Comparison of ENCODE assay signal across 19 cellular contexts in genomic region chr1:205787287-205787916, GRCh38.
"Had no signal": no experiment of that assay in that cellular context is flagged by ENCODE, and none has a peak within 500 bp of the region (broad histone marks: within the 10 kb centered on the region; RNA-seq: fewer than 3 reads in every experiment).

No MANE protein-coding gene starts in this region.

- H3K27me3 Mint-ChIP-seq: memory B cell; progenitor cell of endocrine pancreas; stimulated activated naive CD8-positive, alpha-beta T cell treated with anti-CD3 and anti-CD28 coated beads, Interleukin-15, Interleukin-2, amounts not matched to agents 100 ng/mL and 50 ng/mL, for 24 hours had no signal

- H3K4me3 ChIP-seq: lower lobe of right lung, pancreas, right lobe of liver, tibial nerve, upper lobe of right lung, vagina had no signal

- DNase-seq: foreskin keratinocyte; hippocampal formation; islet precursor cell; lower lobe of right lung; occipital lobe; pancreas; right lobe of liver; stimulated activated CD4-positive, alpha-beta T cell treated with anti-CD3 and anti-CD28 coated beads, Interleukin-4, amount 100 ng/mL, for 1 hour; stimulated activated CD8-positive, alpha-beta memory T cell treated with anti-CD3 and anti-CD28 coated beads, Interleukin-4, amount 100 ng/mL, for 48 hours; upper lobe of right lung had no signal

- H3K27ac ChIP-seq: foreskin keratinocyte, lower lobe of right lung, pancreas, right lobe of liver, tibial nerve, upper lobe of right lung, vagina had no signal

- ATAC-seq: foreskin keratinocyte; left lobe of liver; lower lobe of right lung; pancreas; right lobe of liver; stimulated activated effector memory CD8-positive, alpha-beta T cell treated with anti-CD3 and anti-CD28 coated beads, Interleukin-12 subunit alpha, Interleukin-12 subunit beta, amount 100 ng/mL, for 72 hours; upper lobe of right lung had no signal

- H3K27me3 ChIP-seq: foreskin keratinocyte, pancreas, right lobe of liver, tibial nerve, upper lobe of right lung, vagina had no signal

- H3K9me3 ChIP-seq: lower lobe of right lung, pancreas, right lobe of liver, tibial nerve, upper lobe of right lung, vagina had no signal

- H3K4me3 Mint-ChIP-seq: memory B cell; mesothelial cell of epicardium; nephron; stimulated activated effector memory CD8-positive, alpha-beta T cell treated with anti-CD3 and anti-CD28 coated beads, Interleukin-12 subunit alpha, Interleukin-12 subunit beta, amount 100 ng/mL, for 72 hours; stimulated activated naive CD8-positive, alpha-beta T cell treated with anti-CD3 and anti-CD28 coated beads, Interleukin-15, Interleukin-2, amounts not matched to agents 100 ng/mL and 50 ng/mL, for 24 hours had no signal

- H3K9me3 Mint-ChIP-seq: memory B cell; mesothelial cell of epicardium; nephron; stimulated activated effector memory CD8-positive, alpha-beta T cell treated with anti-CD3 and anti-CD28 coated beads, Interleukin-12 subunit alpha, Interleukin-12 subunit beta, amount 100 ng/mL, for 72 hours; stimulated activated naive CD8-positive, alpha-beta T cell treated with anti-CD3 and anti-CD28 coated beads, Interleukin-15, Interleukin-2, amounts not matched to agents 100 ng/mL and 50 ng/mL, for 24 hours had no signal

- H3K4me1 Mint-ChIP-seq: mesothelial cell of epicardium had no signal

- H3K36me3 ChIP-seq: right lobe of liver had no signal

- H3K4me1 ChIP-seq: foreskin keratinocyte, lower lobe of right lung, pancreas, upper lobe of right lung, vagina had no signal

- H3K27ac Mint-ChIP-seq: memory B cell; mesothelial cell of epicardium; nephron; progenitor cell of endocrine pancreas; stimulated activated effector memory CD8-positive, alpha-beta T cell treated with anti-CD3 and anti-CD28 coated beads, Interleukin-12 subunit alpha, Interleukin-12 subunit beta, amount 100 ng/mL, for 72 hours; stimulated activated naive CD8-positive, alpha-beta T cell treated with anti-CD3 and anti-CD28 coated beads, Interleukin-15, Interleukin-2, amounts not matched to agents 100 ng/mL and 50 ng/mL, for 24 hours had no signal
